Comparison of ENCODE assay signal across 11 cellular contexts in genomic region chr4:110533940-110534339, GRCh38. TPM values are rescaled to one million over a fixed set of nuclear protein-coding genes. Genes with fewer than 3 reads are reported as not detected.
DNase-seq lines count a peak whose midpoint lies in the region; TF ChIP-seq lines count a peak whose summit lies in the region.
"Had no signal": no experiment of that assay in that cellular context is flagged by ENCODE, and none has a peak within 500 bp of the region (broad histone marks: within the 10 kb centered on the region; RNA-seq: fewer than 3 reads in every experiment).

No MANE protein-coding gene starts in this region.

- 43 to 71% (median 58%) methylated on average over 3 of the region's 3 CpGs for WGBS in spleen, 5 donors
- WGBS in ovary, 3 donors, result 51 to 63% (median 55%) methylated on average over 3 of the region's 3 CpGs

- no peaks in the 10 kb centered on the region for H3K9me3 Mint-ChIP-seq in T-helper 2 cell treated with Interferon-gamma antibody and Interleukin-4, amounts not matched to agents 5 μg/mL and 100 μg/mL, for 36 hours

- TF ChIP-seq CTCF in spleen (IDR thresholded peaks at IDR 0.05 in 8 of 11, conservative IDR thresholded peaks at IDR 0.05 in 3 of 11) (no peak), ovary (IDR thresholded peaks at IDR 0.05) (no peak)

- H3K27me3 ChIP-seq in SJSA1 (replicated peaks) (no peaks in the 10 kb centered on the region), spleen (replicated peaks in 1 of 7) (no peaks in the 10 kb centered on the region), ovary (no peaks in the 10 kb centered on the region)

- DNase-seq in ACHN (peak; percentile 55), HCEC 1CT (peak; percentile 89), SJSA1 (ENCODE audit: low read depth in 1 of 2, low spot score in 2 of 2) (peak; percentile 83 to 86), hepatic stellate cell (ENCODE audit: low spot score) (peak; percentile 57), spleen (no peak), T-helper 2 cell (no peak), ovary (no peak)
- no peak for DNase-seq in T-helper 2 cell treated with Interferon-gamma antibody and Interleukin-4, amounts not matched to agents 5 μg/mL and 100 μg/mL, for 36 hours (ENCODE audit: low spot score)
- DNase-seq: GDM1, RPMI8226 had no signal

- H3K4me1 Mint-ChIP-seq in T-helper 2 cell treated with Interferon-gamma antibody and Interleukin-4, amounts not matched to agents 5 μg/mL and 100 μg/mL, for 36 hours (ENCODE audit: low read depth), result no peaks in the 10 kb centered on the region

- H3K36me3 Mint-ChIP-seq in T-helper 2 cell treated with Interferon-gamma antibody and Interleukin-4, amounts not matched to agents 5 μg/mL and 100 μg/mL, for 36 hours (ENCODE audit: low read depth), result no peaks in the 10 kb centered on the region

- H3K27ac ChIP-seq in SJSA1, result peak overlapping the region; percentile 87
- H3K27ac ChIP-seq in spleen, result no peak overlapping the region
- no peak overlapping the region for H3K27ac ChIP-seq in ovary
- H3K27ac ChIP-seq: neutrophil had no signal

- H3K27me3 Mint-ChIP-seq in T-helper 2 cell treated with Interferon-gamma antibody and Interleukin-4, amounts not matched to agents 5 μg/mL and 100 μg/mL, for 36 hours (ENCODE audit: low read depth), result peaks cover 16% of the 10 kb centered on the region

- H3K4me1 ChIP-seq in SJSA1 (replicated peaks), result peaks cover 11% of the 10 kb centered on the region
- no peaks in the 10 kb centered on the region for H3K4me1 ChIP-seq in spleen
- H3K4me1 ChIP-seq in ovary (ENCODE audit: insufficient read depth), result no peaks in the 10 kb centered on the region

- peaks cover 7% of the 10 kb centered on the region for H3K36me3 ChIP-seq in SJSA1
- H3K36me3 ChIP-seq in spleen, result no peaks in the 10 kb centered on the region
- H3K36me3 ChIP-seq in ovary, result no peaks in the 10 kb centered on the region
- H3K36me3 ChIP-seq: neutrophil had no signal

- H3K9me3 ChIP-seq in SJSA1 (replicated peaks) (peaks cover 7% of the 10 kb centered on the region; the same call in 1 of the 2 replicates), spleen (peaks cover 0 to 10% (median 4%) of the 10 kb centered on the region in 8 donors), ovary (no peaks in the 10 kb centered on the region)
- H3K9me3 ChIP-seq: neutrophil had no signal

- TF ChIP-seq EP300 in ovary (IDR thresholded peaks at IDR 0.05), result no peak

- no peak overlapping the region for H3K4me3 ChIP-seq in SJSA1
- no peak overlapping the region for H3K4me3 ChIP-seq in spleen
- H3K4me3 ChIP-seq in ovary, result no peak overlapping the region

- TF ChIP-seq POLR2A in spleen (IDR thresholded peaks at IDR 0.05) (no peak), ovary (IDR thresholded peaks at IDR 0.05) (no peak)

- intact Hi-C loops in spleen (cut with DNase I; ENCODE audit: low total_unique reads) (no loop called here), ovary (cut with DNase I) (no loop called here)

- no peak overlapping the region for H3K4me3 Mint-ChIP-seq in T-helper 2 cell treated with Interferon-gamma antibody and Interleukin-4, amounts not matched to agents 5 μg/mL and 100 μg/mL, for 36 hours

- in situ Hi-C loops in ACHN (cut with HindIII; ENCODE audit: low pct_ligation_motif_present, low pct_unique_long_range_greater_than_20kb, low sequenced_read_pairs), result no loop called here

- H3K27ac Mint-ChIP-seq in T-helper 2 cell treated with Interferon-gamma antibody and Interleukin-4, amounts not matched to agents 5 μg/mL and 100 μg/mL, for 36 hours, result no peak overlapping the region

RNA-seq across cellular contexts. Expression of gene ENPEP, which starts 58.0 kb away (rescaled TPM):
- total RNA-seq in SJSA1 (2014; rRNA removed; shearing (Covaris generic)), result 12.7 and 16.5 TPM in 2 replicates
- total RNA-seq in spleen (10 to 100 TPM; 15.3 to 48.3 (median 33.1) TPM), ovary (1 to 10 TPM in 6 of 7 donors, under 1 TPM in 1; 0.91 to 3.6 (median 2.2) TPM)
- polyA plus RNA-seq in spleen (1 to 10 TPM; 1.8 to 3.7 (median 1.9) TPM), ovary (1 to 10 TPM; 1.5 to 4.7 TPM)

Comparison
In these comparisons a context has a peak if more than half of its experiments do, and no peak if none do; other contexts are left out.
1. DNase-seq: peak in ACHN (single experiment), HCEC 1CT (single experiment), SJSA1 (2 of 2) and hepatic stellate cell (single experiment); none in spleen (single experiment), T-helper 2 cell treated with Interferon-gamma antibody and Interleukin-4, amounts not matched to agents 5 μg/mL and 100 μg/mL, for 36 hours (single experiment), T-helper 2 cell (0 of 5) and ovary (0 of 5).